3 cellular contexts compared by ENCODE assay signal in the genomic region with DNA sequence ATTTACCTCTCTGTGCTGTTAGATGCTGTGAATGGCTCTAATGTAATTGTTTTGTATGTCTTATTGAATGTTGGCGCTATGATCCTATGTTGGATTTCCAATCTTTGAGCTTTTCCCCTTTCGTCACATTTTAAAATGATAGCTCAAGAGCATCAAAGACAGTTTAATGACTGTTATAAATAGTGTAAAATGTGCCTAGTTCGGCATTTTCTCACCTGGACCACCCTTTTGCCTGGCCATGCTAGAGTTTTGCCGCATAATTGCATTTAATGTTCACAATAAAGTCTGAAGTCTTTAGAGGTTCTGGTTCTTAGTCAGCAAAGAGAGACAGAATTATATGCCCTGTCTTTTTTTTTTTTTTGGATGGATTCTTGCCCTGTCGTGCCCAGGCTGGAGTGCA.
TF ChIP-seq lines count a peak whose summit lies in the region.

No MANE protein-coding gene starts in this region.

TF ChIP-seq in A549, 52 proteins besides CTCF, POLR2A, EP300 and RAD21:
- TF ChIP-seq GATA3 (IDR thresholded peaks at IDR 0.05; ENCODE audit: borderline replicate concordance) (no peak), NR3C1 (IDR thresholded peaks at IDR 0.05) (no peak), MAFK (IDR thresholded peaks at IDR 0.05; ENCODE audit: partially characterized antibody) (peak; percentile 36), JUNB (IDR thresholded peaks at IDR 0.05) (no peak)

TF ChIP-seq in IMR-90, 13 proteins besides CTCF, POLR2A, EP300 and RAD21:
- TF ChIP-seq, protein P1, sequence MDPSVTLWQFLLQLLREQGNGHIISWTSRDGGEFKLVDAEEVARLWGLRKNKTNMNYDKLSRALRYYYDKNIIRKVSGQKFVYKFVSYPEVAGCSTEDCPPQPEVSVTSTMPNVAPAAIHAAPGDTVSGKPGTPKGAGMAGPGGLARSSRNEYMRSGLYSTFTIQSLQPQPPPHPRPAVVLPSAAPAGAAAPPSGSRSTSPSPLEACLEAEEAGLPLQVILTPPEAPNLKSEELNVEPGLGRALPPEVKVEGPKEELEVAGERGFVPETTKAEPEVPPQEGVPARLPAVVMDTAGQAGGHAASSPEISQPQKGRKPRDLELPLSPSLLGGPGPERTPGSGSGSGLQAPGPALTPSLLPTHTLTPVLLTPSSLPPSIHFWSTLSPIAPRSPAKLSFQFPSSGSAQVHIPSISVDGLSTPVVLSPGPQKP (IDR thresholded peaks at IDR 0.05; ENCODE audit: borderline replicate concordance, low read depth, low read length): no peak
- peak; percentile 51; the same call in 1 of the 2 replicates for TF ChIP-seq MAFK (IDR thresholded peaks at IDR 0.05; ENCODE audit: low read depth, low read length)

TF ChIP-seq in K562, 482 proteins besides CTCF, POLR2A, EP300 and RAD21:
- TF ChIP-seq ZNF57 (CRISPR knock-in tag; IDR thresholded peaks at IDR 0.05) (no peak), POU5F1 (IDR thresholded peaks at IDR 0.05; ENCODE audit: borderline replicate concordance, low read depth, low read length, partially characterized antibody) (no peak), MAFK (IDR thresholded peaks at IDR 0.05; ENCODE audit: low read length) (peak; percentile 20; the same call in 1 of the 2 replicates), SMAD3 (CRISPR knock-in tag; conservative IDR thresholded peaks at IDR 0.05) (no peak), RBM17 (IDR thresholded peaks at IDR 0.05; ENCODE audit: borderline replicate concordance, low read depth, low read length) (no peak), CREBBP (IDR thresholded peaks at IDR 0.05; ENCODE audit: low read depth, low read length) (no peak), STAG1 (CRISPR knock-in tag; IDR thresholded peaks at IDR 0.05; ENCODE audit: borderline replicate concordance) (no peak), SUPT5H (IDR thresholded peaks at IDR 0.05) (no peak)
